In genomic region chr12:6370994-6371754, GRCh38 we compare ENCODE assay signal across 1 cellular context.
TF ChIP-seq lines count a peak whose summit lies in the region.

No MANE protein-coding gene starts in this region.

TF ChIP-seq in HepG2, 621 proteins besides CTCF, POLR2A, EP300 and RAD21 (continued from another document and continues in another):
- TF ChIP-seq ZNF609 (CRISPR knock-in tag; IDR thresholded peaks at IDR 0.05; ENCODE audit: borderline replicate concordance) (peak; percentile 60; the same call in 1 of the 2 replicates), CAMTA2 (CRISPR knock-in tag; IDR thresholded peaks at IDR 0.05; ENCODE audit: borderline replicate concordance) (no peak), CHD2 (IDR thresholded peaks at IDR 0.05; ENCODE audit: low read depth, low read length) (no peak), ETV5 (CRISPR knock-in tag; IDR thresholded peaks at IDR 0.05; ENCODE audit: borderline replicate concordance) (peak; percentile 55; the same call in 1 of the 2 replicates), RARG (CRISPR knock-in tag; IDR thresholded peaks at IDR 0.05; ENCODE audit: low read depth) (no peak), SSRP1 (CRISPR knock-in tag; IDR thresholded peaks at IDR 0.05) (peak; percentile 43; the same call in 1 of the 2 replicates), BCL3 (CRISPR knock-in tag; IDR thresholded peaks at IDR 0.05) (no peak), ZNF207 (IDR thresholded peaks at IDR 0.05; ENCODE audit: borderline replicate concordance) (no peak), CENPBD1 (CRISPR knock-in tag; IDR thresholded peaks at IDR 0.05; ENCODE audit: borderline replicate concordance, low read depth) (no peak), GLI4 (CRISPR knock-in tag; IDR thresholded peaks at IDR 0.05; ENCODE audit: borderline replicate concordance) (no peak), ARID5B (CRISPR knock-in tag; IDR thresholded peaks at IDR 0.05) (peak; percentile 66; the same call in 1 of the 2 replicates), ADNP (CRISPR knock-in tag; IDR thresholded peaks at IDR 0.05) (no peak), ZNF281 (CRISPR knock-in tag; IDR thresholded peaks at IDR 0.05; ENCODE audit: borderline replicate concordance) (peak; percentile 10; the same call in 1 of the 2 replicates), PHF21A (CRISPR knock-in tag; IDR thresholded peaks at IDR 0.05) (0 out of 2 replicates have a peak, but pooled peaks have one; percentile 46), ZNF10 (CRISPR knock-in tag; IDR thresholded peaks at IDR 0.05; ENCODE audit: borderline replicate concordance, low read depth) (no peak), ZNF678 (CRISPR knock-in tag; IDR thresholded peaks at IDR 0.05) (no peak), FOSL2 (CRISPR knock-in tag; IDR thresholded peaks at IDR 0.05) (peak; percentile 91), MYPOP (CRISPR knock-in tag; IDR thresholded peaks at IDR 0.05) (peak; percentile 58; the same call in 1 of the 2 replicates), ZNF556 (CRISPR knock-in tag; IDR thresholded peaks at IDR 0.05; ENCODE audit: borderline replicate concordance) (no peak; the same call in 1 of the 2 replicates), JARID2 (CRISPR knock-in tag; IDR thresholded peaks at IDR 0.05; ENCODE audit: insufficient replicate concordance) (no peak), ZNF276 (CRISPR knock-in tag; IDR thresholded peaks at IDR 0.05; ENCODE audit: low read depth) (no peak), ATF6 (CRISPR knock-in tag; conservative IDR thresholded peaks at IDR 0.05) (no peak), FLYWCH1 (CRISPR knock-in tag; IDR thresholded peaks at IDR 0.05) (no peak), ZNF460 (CRISPR knock-in tag; IDR thresholded peaks at IDR 0.05; ENCODE audit: borderline replicate concordance) (no peak), ATM (IDR thresholded peaks at IDR 0.05; ENCODE audit: borderline replicate concordance) (no peak), SAP130 (CRISPR knock-in tag; IDR thresholded peaks at IDR 0.05; ENCODE audit: low read depth) (peak; percentile 83), ZNF335 (CRISPR knock-in tag; IDR thresholded peaks at IDR 0.05) (no peak; the same call in 1 of the 2 replicates), SOX13 (IDR thresholded peaks at IDR 0.05) (no peak), SOX13 (CRISPR knock-in tag; conservative IDR thresholded peaks at IDR 0.05 in 1 of 2, IDR thresholded peaks at IDR 0.05 in 1 of 2) (peak in 1 of 2 experiments; percentile 62; a peak in 1 of 4 replicates), GRHL1 (CRISPR knock-in tag; conservative IDR thresholded peaks at IDR 0.05) (no peak), PHB2 (IDR thresholded peaks at IDR 0.05; ENCODE audit: partially characterized antibody) (no peak), POLR2AphosphoS2 (IDR thresholded peaks at IDR 0.05; ENCODE audit: low read depth, low read length) (no peak), ZNF354B (CRISPR knock-in tag; IDR thresholded peaks at IDR 0.05) (no peak), NFATC3 (CRISPR knock-in tag; IDR thresholded peaks at IDR 0.05) (no peak), JDP2 (CRISPR knock-in tag; IDR thresholded peaks at IDR 0.05; ENCODE audit: borderline replicate concordance) (no peak), ZNF883 (CRISPR knock-in tag; IDR thresholded peaks at IDR 0.05; ENCODE audit: not compliant biosample characterization) (no peak), POLR2AphosphoS5 (IDR thresholded peaks at IDR 0.05; ENCODE audit: low read depth, low read length) (peak; percentile 70), BRF2 (CRISPR knock-in tag; IDR thresholded peaks at IDR 0.05) (no peak)
